In the genomic region with DNA sequence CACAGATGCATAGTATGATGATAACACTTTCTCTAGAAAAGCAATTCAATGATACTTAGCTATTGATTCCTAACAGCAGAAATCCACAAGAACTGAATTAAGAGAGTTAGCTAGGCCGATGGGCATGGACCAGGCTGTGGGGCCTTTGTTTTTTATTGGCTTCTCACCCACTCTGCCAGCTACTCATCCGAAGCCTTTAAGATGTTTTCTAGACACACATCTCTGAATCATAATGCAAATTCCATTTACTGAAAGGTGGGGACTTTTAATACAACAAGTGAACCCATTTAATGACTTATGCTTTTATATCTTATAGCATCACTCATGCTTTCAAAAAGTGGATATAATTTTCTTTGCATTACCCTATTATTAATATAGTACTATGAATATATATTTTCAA, we compare ENCODE assay signal across 17 cellular contexts.
DNase-seq lines count a peak whose midpoint lies in the region; ATAC-seq and TF ChIP-seq lines count a peak whose summit lies in the region.
"Had no signal": no experiment of that assay in that cellular context is flagged by ENCODE, and none has a peak within 500 bp of the region (broad histone marks: within the 10 kb centered on the region; RNA-seq: fewer than 3 reads in every experiment).

No MANE protein-coding gene starts in this region.

- H3K27me3 ChIP-seq in colonic mucosa (no peaks in the 10 kb centered on the region), prostate gland (replicated peaks; ENCODE audit: insufficient read depth) (no peaks in the 10 kb centered on the region), heart right ventricle (peaks cover 0 to 26% (median 22%) of the 10 kb centered on the region in 7 donors)

- peaks cover 43% of the 10 kb centered on the region for H3K4me1 Mint-ChIP-seq in stimulated activated naive CD8-positive, alpha-beta T cell treated with anti-CD3 and anti-CD28 coated beads, Interleukin-15, amount 100 ng/mL, for 72 hours

- 38% methylated on average over 2 of the region's 2 CpGs for WGBS in prostate gland
- 85 to 94% methylated on average over 2 of the region's 2 CpGs for WGBS in heart right ventricle, 2 donors

- H3K27ac ChIP-seq in colonic mucosa (peak overlapping the region; percentile 74), prostate gland (peak overlapping the region; percentile 0 to 65), heart right ventricle (no peak overlapping the region)
- H3K27ac ChIP-seq: gastroesophageal sphincter, RWPE1 had no signal

- no peak overlapping the region for H3K4me3 Mint-ChIP-seq in stimulated activated naive CD8-positive, alpha-beta T cell treated with anti-CD3 and anti-CD28 coated beads, Interleukin-15, amount 100 ng/mL, for 72 hours
- H3K4me3 Mint-ChIP-seq: activated naive CD8-positive, alpha-beta T cell treated with anti-CD3 and anti-CD28 coated beads for 36 hours; CD8-positive, alpha-beta T cell; central memory CD8-positive, alpha-beta T cell; immature natural killer cell had no signal

- no peak for ATAC-seq in heart right ventricle
- no peak for ATAC-seq in GM21619 (IDR thresholded peaks at IDR 0.05; ENCODE audit: unreplicated experiment)
- no peak for ATAC-seq in stimulated activated naive CD8-positive, alpha-beta T cell treated with anti-CD3 and anti-CD28 coated beads, Interleukin-15, amount 100 ng/mL, for 72 hours
- ATAC-seq: CD8-positive, alpha-beta T cell; gastroesophageal sphincter had no signal

- no peak for TF ChIP-seq POLR2A in prostate gland (IDR thresholded peaks at IDR 0.05)

- peak; percentile 73 for DNase-seq in DMS53 (lab: John Stamatoyannopoulos, UW)
- DNase-seq in NCI-H187 treated with DMSO at 0.1 percent for 48 hours (lab: John Stamatoyannopoulos, UW) = peak; percentile 96
- DNase-seq in colonic mucosa = no peak
- no peak for DNase-seq in prostate gland (ENCODE audit: low spot score)
- no peak for DNase-seq in heart right ventricle
- DNase-seq in NCI-H146 treated with DMSO at 0.1 percent for 48 hours (lab: John Stamatoyannopoulos, UW; ENCODE audit: unreplicated experiment) = no peak
- DNase-seq in stimulated activated naive CD8-positive, alpha-beta T cell treated with anti-CD3 and anti-CD28 coated beads, Interleukin-15, amount 100 ng/mL, for 72 hours = no peak
- DNase-seq: activated naive CD8-positive, alpha-beta T cell treated with anti-CD3 and anti-CD28 coated beads for 36 hours; CD8-positive, alpha-beta T cell; GF-D8; immature natural killer cell; NCI-H82; stimulated activated naive CD4-positive, alpha-beta T cell treated with Interleukin-2 at 50 U/mL for 16 hours had no signal

- intact Hi-C loops in colonic mucosa (cut with DNase I) (no loop called here), prostate gland (cut with DNase I) (no loop called here), heart right ventricle (cut with DNase I) (no loop called here)

- H3K4me1 ChIP-seq in colonic mucosa = peaks cover 6% of the 10 kb centered on the region
- H3K4me1 ChIP-seq in prostate gland (replicated peaks) = peaks cover 3% of the 10 kb centered on the region
- peaks cover 0 to 58% (median 0%) of the 10 kb centered on the region in 9 donors for H3K4me1 ChIP-seq in heart right ventricle
- H3K4me1 ChIP-seq: gastroesophageal sphincter had no signal

- no peak overlapping the region for H3K4me3 ChIP-seq in colonic mucosa
- H3K4me3 ChIP-seq in prostate gland = no peak overlapping the region
- H3K4me3 ChIP-seq in heart right ventricle = no peak overlapping the region
- H3K4me3 ChIP-seq: gastroesophageal sphincter had no signal

- no peaks in the 10 kb centered on the region for H3K9me3 Mint-ChIP-seq in stimulated activated naive CD8-positive, alpha-beta T cell treated with anti-CD3 and anti-CD28 coated beads, Interleukin-15, amount 100 ng/mL, for 72 hours
- H3K9me3 Mint-ChIP-seq: activated naive CD8-positive, alpha-beta T cell treated with anti-CD3 and anti-CD28 coated beads for 36 hours; CD8-positive, alpha-beta T cell; central memory CD8-positive, alpha-beta T cell; immature natural killer cell had no signal

- H3K36me3 ChIP-seq in colonic mucosa (no peaks in the 10 kb centered on the region), prostate gland (no peaks in the 10 kb centered on the region), heart right ventricle (peaks cover 0 to 84% (median 0%) of the 10 kb centered on the region in 9 donors)
- H3K36me3 ChIP-seq: gastroesophageal sphincter had no signal

- no peaks in the 10 kb centered on the region for H3K9me3 ChIP-seq in colonic mucosa
- no peaks in the 10 kb centered on the region for H3K9me3 ChIP-seq in prostate gland
- H3K9me3 ChIP-seq in heart right ventricle = no peaks in the 10 kb centered on the region
- H3K9me3 ChIP-seq: gastroesophageal sphincter had no signal

- H3K27ac Mint-ChIP-seq in stimulated activated naive CD8-positive, alpha-beta T cell treated with anti-CD3 and anti-CD28 coated beads, Interleukin-15, amount 100 ng/mL, for 72 hours = no peak overlapping the region
- H3K27ac Mint-ChIP-seq: activated naive CD8-positive, alpha-beta T cell treated with anti-CD3 and anti-CD28 coated beads for 36 hours; CD8-positive, alpha-beta T cell had no signal

- no peaks in the 10 kb centered on the region for H3K27me3 Mint-ChIP-seq in stimulated activated naive CD8-positive, alpha-beta T cell treated with anti-CD3 and anti-CD28 coated beads, Interleukin-15, amount 100 ng/mL, for 72 hours
- H3K27me3 Mint-ChIP-seq: activated naive CD8-positive, alpha-beta T cell treated with anti-CD3 and anti-CD28 coated beads for 36 hours; central memory CD8-positive, alpha-beta T cell had no signal

- H3K9ac ChIP-seq in colonic mucosa (ENCODE audit: low read depth in 2 of 2, low read length in 2 of 2) = peak overlapping the region in 1 of 2 donors; percentile 60

- TF ChIP-seq CTCF in colonic mucosa (IDR thresholded peaks at IDR 0.05) (no peak), prostate gland (IDR thresholded peaks at IDR 0.05) (no peak), heart right ventricle (IDR thresholded peaks at IDR 0.05) (no peak)

Comparison
In these comparisons a context has a peak if more than half of its experiments do, and no peak if none do; other contexts are left out.
1. DNase-seq: peak in DMS53 (single experiment) and NCI-H187 treated with DMSO at 0.1 percent for 48 hours (single experiment); none in colonic mucosa (single experiment), prostate gland (single experiment), heart right ventricle (0 of 2), NCI-H146 treated with DMSO at 0.1 percent for 48 hours (single experiment) and stimulated activated naive CD8-positive, alpha-beta T cell treated with anti-CD3 and anti-CD28 coated beads, Interleukin-15, amount 100 ng/mL, for 72 hours (0 of 2).
2. H3K27ac ChIP-seq: peak in colonic mucosa (single experiment) and prostate gland (2 of 2); none in heart right ventricle (0 of 10).